Comparison of ENCODE assay signal across 1 cellular context in the genomic region with DNA sequence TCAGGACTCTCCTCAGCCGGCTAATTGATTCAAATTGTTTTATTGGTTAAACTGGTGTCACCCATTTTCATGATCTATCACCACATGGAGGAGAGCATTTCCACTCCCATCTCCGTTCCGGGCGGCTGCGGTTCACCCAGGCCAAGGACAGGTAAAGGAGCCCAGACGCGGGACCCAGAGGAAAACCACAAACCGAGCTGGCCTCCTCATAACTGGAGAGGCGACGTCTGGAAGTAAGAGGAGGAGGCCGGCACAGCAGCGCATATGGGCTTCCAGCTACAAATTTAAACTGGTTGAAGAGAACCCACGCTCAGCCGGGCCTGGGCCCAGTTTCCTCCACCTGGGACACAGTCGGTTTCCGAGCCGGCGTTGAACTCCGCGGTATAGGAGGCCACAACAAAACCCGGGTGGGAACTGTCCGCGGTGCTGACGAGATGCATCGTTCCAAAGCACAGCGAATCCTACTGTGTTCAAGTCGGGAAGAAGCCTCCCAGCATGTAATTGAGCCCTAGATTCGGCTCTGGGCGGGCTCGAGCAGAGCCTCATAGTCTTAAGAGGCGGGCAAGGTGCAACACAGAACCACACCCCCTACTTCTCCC.
A peak's percentile ranks its signal among the peaks of the same experiment; 100 is the strongest.
TF ChIP-seq lines count a peak whose summit lies in the region.

No MANE protein-coding gene starts in this region.

TF ChIP-seq in WTC11, 78 proteins besides CTCF, POLR2A, EP300 and RAD21 (continued from another document):
- TF ChIP-seq, protein P1, sequence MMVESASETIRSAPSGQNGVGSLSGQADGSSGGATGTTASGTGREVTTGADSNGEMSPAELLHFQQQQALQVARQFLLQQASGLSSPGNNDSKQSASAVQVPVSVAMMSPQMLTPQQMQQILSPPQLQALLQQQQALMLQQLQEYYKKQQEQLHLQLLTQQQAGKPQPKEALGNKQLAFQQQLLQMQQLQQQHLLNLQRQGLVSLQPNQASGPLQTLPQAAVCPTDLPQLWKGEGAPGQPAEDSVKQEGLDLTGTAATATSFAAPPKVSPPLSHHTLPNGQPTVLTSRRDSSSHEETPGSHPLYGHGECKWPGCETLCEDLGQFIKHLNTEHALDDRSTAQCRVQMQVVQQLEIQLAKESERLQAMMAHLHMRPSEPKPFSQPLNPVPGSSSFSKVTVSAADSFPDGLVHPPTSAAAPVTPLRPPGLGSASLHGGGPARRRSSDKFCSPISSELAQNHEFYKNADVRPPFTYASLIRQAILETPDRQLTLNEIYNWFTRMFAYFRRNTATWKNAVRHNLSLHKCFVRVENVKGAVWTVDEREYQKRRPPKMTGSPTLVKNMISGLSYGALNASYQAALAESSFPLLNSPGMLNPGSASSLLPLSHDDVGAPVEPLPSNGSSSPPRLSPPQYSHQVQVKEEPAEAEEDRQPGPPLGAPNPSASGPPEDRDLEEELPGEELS (CRISPR knock-in tag; IDR thresholded peaks at IDR 0.05), result peak; percentile 71; the same call in 1 of the 2 replicates
- TF ChIP-seq FOXP1 (CRISPR knock-in tag; IDR thresholded peaks at IDR 0.05; ENCODE audit: borderline replicate concordance), result peak; percentile 53; the same call in 1 of the 2 replicates
- peak; percentile 78; the same call in 1 of the 2 replicates for TF ChIP-seq JUN (CRISPR knock-in tag; IDR thresholded peaks at IDR 0.05)
- no peak for TF ChIP-seq CBFB (CRISPR knock-in tag; IDR thresholded peaks at IDR 0.05; ENCODE audit: low read depth)
- TF ChIP-seq ZNF232 (CRISPR knock-in tag; IDR thresholded peaks at IDR 0.05), result peak; percentile 79
- TF ChIP-seq, protein P2, sequence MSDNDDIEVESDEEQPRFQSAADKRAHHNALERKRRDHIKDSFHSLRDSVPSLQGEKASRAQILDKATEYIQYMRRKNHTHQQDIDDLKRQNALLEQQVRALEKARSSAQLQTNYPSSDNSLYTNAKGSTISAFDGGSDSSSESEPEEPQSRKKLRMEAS (CRISPR knock-in tag; IDR thresholded peaks at IDR 0.05), result no peak; the same call in 1 of the 2 replicates
- TF ChIP-seq ZNF423 (CRISPR knock-in tag; IDR thresholded peaks at IDR 0.05), result no peak
- TF ChIP-seq, protein P3, sequence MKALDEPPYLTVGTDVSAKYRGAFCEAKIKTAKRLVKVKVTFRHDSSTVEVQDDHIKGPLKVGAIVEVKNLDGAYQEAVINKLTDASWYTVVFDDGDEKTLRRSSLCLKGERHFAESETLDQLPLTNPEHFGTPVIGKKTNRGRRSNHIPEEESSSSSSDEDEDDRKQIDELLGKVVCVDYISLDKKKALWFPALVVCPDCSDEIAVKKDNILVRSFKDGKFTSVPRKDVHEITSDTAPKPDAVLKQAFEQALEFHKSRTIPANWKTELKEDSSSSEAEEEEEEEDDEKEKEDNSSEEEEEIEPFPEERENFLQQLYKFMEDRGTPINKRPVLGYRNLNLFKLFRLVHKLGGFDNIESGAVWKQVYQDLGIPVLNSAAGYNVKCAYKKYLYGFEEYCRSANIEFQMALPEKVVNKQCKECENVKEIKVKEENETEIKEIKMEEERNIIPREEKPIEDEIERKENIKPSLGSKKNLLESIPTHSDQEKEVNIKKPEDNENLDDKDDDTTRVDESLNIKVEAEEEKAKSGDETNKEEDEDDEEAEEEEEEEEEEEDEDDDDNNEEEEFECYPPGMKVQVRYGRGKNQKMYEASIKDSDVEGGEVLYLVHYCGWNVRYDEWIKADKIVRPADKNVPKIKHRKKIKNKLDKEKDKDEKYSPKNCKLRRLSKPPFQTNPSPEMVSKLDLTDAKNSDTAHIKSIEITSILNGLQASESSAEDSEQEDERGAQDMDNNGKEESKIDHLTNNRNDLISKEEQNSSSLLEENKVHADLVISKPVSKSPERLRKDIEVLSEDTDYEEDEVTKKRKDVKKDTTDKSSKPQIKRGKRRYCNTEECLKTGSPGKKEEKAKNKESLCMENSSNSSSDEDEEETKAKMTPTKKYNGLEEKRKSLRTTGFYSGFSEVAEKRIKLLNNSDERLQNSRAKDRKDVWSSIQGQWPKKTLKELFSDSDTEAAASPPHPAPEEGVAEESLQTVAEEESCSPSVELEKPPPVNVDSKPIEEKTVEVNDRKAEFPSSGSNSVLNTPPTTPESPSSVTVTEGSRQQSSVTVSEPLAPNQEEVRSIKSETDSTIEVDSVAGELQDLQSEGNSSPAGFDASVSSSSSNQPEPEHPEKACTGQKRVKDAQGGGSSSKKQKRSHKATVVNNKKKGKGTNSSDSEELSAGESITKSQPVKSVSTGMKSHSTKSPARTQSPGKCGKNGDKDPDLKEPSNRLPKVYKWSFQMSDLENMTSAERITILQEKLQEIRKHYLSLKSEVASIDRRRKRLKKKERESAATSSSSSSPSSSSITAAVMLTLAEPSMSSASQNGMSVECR (CRISPR knock-in tag; IDR thresholded peaks at IDR 0.05; ENCODE audit: borderline replicate concordance), result peak; percentile 86; the same call in 1 of the 2 replicates
- TF ChIP-seq TCF7 (CRISPR knock-in tag; IDR thresholded peaks at IDR 0.05; ENCODE audit: low read depth), result no peak
- 0 out of 2 replicates have a peak, but pooled peaks have one; percentile 30 for TF ChIP-seq SP1 (CRISPR knock-in tag; conservative IDR thresholded peaks at IDR 0.05)
- TF ChIP-seq, protein P4, sequence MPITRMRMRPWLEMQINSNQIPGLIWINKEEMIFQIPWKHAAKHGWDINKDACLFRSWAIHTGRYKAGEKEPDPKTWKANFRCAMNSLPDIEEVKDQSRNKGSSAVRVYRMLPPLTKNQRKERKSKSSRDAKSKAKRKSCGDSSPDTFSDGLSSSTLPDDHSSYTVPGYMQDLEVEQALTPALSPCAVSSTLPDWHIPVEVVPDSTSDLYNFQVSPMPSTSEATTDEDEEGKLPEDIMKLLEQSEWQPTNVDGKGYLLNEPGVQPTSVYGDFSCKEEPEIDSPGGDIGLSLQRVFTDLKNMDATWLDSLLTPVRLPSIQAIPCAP (CRISPR knock-in tag; IDR thresholded peaks at IDR 0.05), result no peak
- TF ChIP-seq, protein P5, sequence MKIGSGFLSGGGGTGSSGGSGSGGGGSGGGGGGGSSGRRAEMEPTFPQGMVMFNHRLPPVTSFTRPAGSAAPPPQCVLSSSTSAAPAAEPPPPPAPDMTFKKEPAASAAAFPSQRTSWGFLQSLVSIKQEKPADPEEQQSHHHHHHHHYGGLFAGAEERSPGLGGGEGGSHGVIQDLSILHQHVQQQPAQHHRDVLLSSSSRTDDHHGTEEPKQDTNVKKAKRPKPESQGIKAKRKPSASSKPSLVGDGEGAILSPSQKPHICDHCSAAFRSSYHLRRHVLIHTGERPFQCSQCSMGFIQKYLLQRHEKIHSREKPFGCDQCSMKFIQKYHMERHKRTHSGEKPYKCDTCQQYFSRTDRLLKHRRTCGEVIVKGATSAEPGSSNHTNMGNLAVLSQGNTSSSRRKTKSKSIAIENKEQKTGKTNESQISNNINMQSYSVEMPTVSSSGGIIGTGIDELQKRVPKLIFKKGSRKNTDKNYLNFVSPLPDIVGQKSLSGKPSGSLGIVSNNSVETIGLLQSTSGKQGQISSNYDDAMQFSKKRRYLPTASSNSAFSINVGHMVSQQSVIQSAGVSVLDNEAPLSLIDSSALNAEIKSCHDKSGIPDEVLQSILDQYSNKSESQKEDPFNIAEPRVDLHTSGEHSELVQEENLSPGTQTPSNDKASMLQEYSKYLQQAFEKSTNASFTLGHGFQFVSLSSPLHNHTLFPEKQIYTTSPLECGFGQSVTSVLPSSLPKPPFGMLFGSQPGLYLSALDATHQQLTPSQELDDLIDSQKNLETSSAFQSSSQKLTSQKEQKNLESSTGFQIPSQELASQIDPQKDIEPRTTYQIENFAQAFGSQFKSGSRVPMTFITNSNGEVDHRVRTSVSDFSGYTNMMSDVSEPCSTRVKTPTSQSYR (CRISPR knock-in tag; IDR thresholded peaks at IDR 0.05), result no peak
- TF ChIP-seq TEAD1 (CRISPR knock-in tag; IDR thresholded peaks at IDR 0.05), result peak; percentile 76
- 0 out of 2 replicates have a peak, but pooled peaks have one; percentile 60 for TF ChIP-seq TP53 (CRISPR knock-in tag; IDR thresholded peaks at IDR 0.05)
- TF ChIP-seq, protein P6, sequence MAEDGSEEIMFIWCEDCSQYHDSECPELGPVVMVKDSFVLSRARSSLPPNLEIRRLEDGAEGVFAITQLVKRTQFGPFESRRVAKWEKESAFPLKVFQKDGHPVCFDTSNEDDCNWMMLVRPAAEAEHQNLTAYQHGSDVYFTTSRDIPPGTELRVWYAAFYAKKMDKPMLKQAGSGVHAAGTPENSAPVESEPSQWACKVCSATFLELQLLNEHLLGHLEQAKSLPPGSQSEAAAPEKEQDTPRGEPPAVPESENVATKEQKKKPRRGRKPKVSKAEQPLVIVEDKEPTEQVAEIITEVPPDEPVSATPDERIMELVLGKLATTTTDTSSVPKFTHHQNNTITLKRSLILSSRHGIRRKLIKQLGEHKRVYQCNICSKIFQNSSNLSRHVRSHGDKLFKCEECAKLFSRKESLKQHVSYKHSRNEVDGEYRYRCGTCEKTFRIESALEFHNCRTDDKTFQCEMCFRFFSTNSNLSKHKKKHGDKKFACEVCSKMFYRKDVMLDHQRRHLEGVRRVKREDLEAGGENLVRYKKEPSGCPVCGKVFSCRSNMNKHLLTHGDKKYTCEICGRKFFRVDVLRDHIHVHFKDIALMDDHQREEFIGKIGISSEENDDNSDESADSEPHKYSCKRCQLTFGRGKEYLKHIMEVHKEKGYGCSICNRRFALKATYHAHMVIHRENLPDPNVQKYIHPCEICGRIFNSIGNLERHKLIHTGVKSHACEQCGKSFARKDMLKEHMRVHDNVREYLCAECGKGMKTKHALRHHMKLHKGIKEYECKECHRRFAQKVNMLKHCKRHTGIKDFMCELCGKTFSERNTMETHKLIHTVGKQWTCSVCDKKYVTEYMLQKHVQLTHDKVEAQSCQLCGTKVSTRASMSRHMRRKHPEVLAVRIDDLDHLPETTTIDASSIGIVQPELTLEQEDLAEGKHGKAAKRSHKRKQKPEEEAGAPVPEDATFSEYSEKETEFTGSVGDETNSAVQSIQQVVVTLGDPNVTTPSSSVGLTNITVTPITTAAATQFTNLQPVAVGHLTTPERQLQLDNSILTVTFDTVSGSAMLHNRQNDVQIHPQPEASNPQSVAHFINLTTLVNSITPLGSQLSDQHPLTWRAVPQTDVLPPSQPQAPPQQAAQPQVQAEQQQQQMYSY (CRISPR knock-in tag; IDR thresholded peaks at IDR 0.05), result no peak
- TF ChIP-seq, protein P7, sequence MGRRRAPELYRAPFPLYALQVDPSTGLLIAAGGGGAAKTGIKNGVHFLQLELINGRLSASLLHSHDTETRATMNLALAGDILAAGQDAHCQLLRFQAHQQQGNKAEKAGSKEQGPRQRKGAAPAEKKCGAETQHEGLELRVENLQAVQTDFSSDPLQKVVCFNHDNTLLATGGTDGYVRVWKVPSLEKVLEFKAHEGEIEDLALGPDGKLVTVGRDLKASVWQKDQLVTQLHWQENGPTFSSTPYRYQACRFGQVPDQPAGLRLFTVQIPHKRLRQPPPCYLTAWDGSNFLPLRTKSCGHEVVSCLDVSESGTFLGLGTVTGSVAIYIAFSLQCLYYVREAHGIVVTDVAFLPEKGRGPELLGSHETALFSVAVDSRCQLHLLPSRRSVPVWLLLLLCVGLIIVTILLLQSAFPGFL (CRISPR knock-in tag; IDR thresholded peaks at IDR 0.05; ENCODE audit: borderline replicate concordance), result peak; percentile 51; the same call in 1 of the 2 replicates
- TF ChIP-seq, protein P8, sequence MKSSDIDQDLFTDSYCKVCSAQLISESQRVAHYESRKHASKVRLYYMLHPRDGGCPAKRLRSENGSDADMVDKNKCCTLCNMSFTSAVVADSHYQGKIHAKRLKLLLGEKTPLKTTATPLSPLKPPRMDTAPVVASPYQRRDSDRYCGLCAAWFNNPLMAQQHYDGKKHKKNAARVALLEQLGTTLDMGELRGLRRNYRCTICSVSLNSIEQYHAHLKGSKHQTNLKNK (CRISPR knock-in tag; IDR thresholded peaks at IDR 0.05), result no peak
- TF ChIP-seq ESRRA (CRISPR knock-in tag; IDR thresholded peaks at IDR 0.05; ENCODE audit: borderline replicate concordance), result no peak
- TF ChIP-seq, protein P9, sequence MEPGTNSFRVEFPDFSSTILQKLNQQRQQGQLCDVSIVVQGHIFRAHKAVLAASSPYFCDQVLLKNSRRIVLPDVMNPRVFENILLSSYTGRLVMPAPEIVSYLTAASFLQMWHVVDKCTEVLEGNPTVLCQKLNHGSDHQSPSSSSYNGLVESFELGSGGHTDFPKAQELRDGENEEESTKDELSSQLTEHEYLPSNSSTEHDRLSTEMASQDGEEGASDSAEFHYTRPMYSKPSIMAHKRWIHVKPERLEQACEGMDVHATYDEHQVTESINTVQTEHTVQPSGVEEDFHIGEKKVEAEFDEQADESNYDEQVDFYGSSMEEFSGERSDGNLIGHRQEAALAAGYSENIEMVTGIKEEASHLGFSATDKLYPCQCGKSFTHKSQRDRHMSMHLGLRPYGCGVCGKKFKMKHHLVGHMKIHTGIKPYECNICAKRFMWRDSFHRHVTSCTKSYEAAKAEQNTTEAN (CRISPR knock-in tag; IDR thresholded peaks at IDR 0.05), result no peak
- TF ChIP-seq RORB (CRISPR knock-in tag; IDR thresholded peaks at IDR 0.05), result no peak
- no peak; the same call in 1 of the 2 replicates for TF ChIP-seq ZBTB21 (CRISPR knock-in tag; IDR thresholded peaks at IDR 0.05; ENCODE audit: borderline replicate concordance)
